ENCODE assay signal across 8 cellular contexts in the genomic region with DNA sequence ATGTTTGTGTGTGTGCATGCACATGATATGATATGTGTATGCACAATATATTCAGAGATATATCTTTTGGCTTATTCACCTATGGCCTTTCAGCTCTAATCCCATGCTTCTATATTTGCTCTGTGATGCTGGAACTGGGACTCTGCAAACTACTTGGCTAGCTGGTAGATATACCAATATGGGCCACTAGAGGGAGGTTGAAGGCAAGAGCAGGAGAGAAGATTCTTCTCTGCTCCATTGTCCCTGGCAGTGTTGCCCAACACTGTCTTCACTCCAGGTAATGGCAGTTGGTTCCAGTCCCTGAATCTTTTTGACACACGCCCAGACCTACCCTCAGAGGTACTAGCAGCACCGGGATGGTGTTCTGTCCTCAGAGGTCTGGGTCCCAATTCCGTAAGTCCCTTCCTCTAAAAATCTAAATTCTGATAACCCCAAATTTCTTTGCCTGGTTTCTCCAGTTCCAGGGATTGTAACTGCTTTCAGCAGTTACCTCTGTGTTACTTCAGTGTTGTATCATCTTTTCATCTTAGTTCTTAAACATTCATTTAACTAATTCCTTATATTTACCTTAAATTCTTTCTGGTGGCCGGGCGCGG. TPM values are rescaled to one million over a fixed set of nuclear protein-coding genes. Genes with fewer than 3 reads are reported as not detected.
DNase-seq lines count a peak whose midpoint lies in the region; ATAC-seq, FAIRE-seq and TF ChIP-seq lines count a peak whose summit lies in the region.

No MANE protein-coding gene starts in this region.

- DNase-seq in NCI-H510A treated with DMSO at 0.1 percent for 48 hours (lab: John Stamatoyannopoulos, UW), result peak; percentile 50
- no peak for DNase-seq in NCI-H510A (lab: John Stamatoyannopoulos, UW)
- peak; percentile 65 for DNase-seq in LoVo (ENCODE audit: low spot score)
- peak; percentile 19 for DNase-seq in SIG-M5 (lab: John Stamatoyannopoulos, UW)
- no peak for DNase-seq in breast epithelium (ENCODE audit: low spot score in 2 of 2)
- DNase-seq in keratinocyte (ENCODE audit: low read depth, low spot score), result peak; percentile 32
- peak; percentile 74 for DNase-seq in superior temporal gyrus (ENCODE audit: extremely low spot score)

- no peaks in the 10 kb centered on the region for H3K9me1 ChIP-seq in keratinocyte (ENCODE audit: control insufficient read depth, extremely low read depth, insufficient read depth, low read length)

- H3K27ac ChIP-seq in breast epithelium (no peak overlapping the region), keratinocyte (ENCODE audit: control insufficient read depth, insufficient read depth, low read length) (no peak overlapping the region)

- TF ChIP-seq CTCF in breast epithelium (IDR thresholded peaks at IDR 0.05) (peak; percentile 55 to 72 (median 67)), keratinocyte (optimal IDR thresholded peaks at IDR 0.05 in 1 of 3, IDR thresholded peaks at IDR 0.05 in 1 of 3, conservative IDR thresholded peaks at IDR 0.05 in 1 of 3; ENCODE audit: extremely low read depth in 1 of 3, insufficient read depth in 2 of 3, low read length in 3 of 3) (peak; percentile 79 to 88 (median 82))

- H3K4me2 ChIP-seq in keratinocyte (ENCODE audit: control insufficient read depth, extremely low read depth, insufficient read depth, low read depth, low read length), result no peak overlapping the region

- no peaks in the 10 kb centered on the region for H3K9me3 ChIP-seq in breast epithelium
- H3K9me3 ChIP-seq in keratinocyte (ENCODE audit: control insufficient read depth, low read depth, low read length), result no peaks in the 10 kb centered on the region

- H3K36me3 ChIP-seq in breast epithelium (no peaks in the 10 kb centered on the region), keratinocyte (ENCODE audit: control insufficient read depth in 2 of 2, extremely low read depth in 1 of 2, insufficient read depth in 2 of 2, low read length in 2 of 2) (no peaks in the 10 kb centered on the region)

- H3K9ac ChIP-seq in keratinocyte (ENCODE audit: control insufficient read depth, extremely low read depth, insufficient read depth, low read length), result no peak overlapping the region

- no peak overlapping the region for H2AFZ ChIP-seq in keratinocyte (ENCODE audit: control insufficient read depth, low read length)

- dilution Hi-C loops in keratinocyte (cut with MboI; ENCODE audit: extremely low pct_ligation_motif_present, low sequenced_read_pairs), result no loop called here

- intact Hi-C loops in breast epithelium (cut with DNase I; ENCODE audit: low total_unique reads), result no loop called here

- TF ChIP-seq POLR2A in breast epithelium (IDR thresholded peaks at IDR 0.05), result no peak

- H3K79me2 ChIP-seq in keratinocyte (ENCODE audit: control insufficient read depth, insufficient read depth, low read length), result no peaks in the 10 kb centered on the region

- H3K4me3 ChIP-seq in breast epithelium, result no peak overlapping the region
- no peak overlapping the region for H3K4me3 ChIP-seq in keratinocyte (ENCODE audit: control insufficient read depth in 2 of 3, extremely low read depth in 1 of 3, insufficient read depth in 2 of 3, low read depth in 1 of 3, low read length in 3 of 3)

- H4K20me1 ChIP-seq in keratinocyte (ENCODE audit: control insufficient read depth, extremely low read depth, insufficient read depth, low read length), result no peaks in the 10 kb centered on the region

- peak; percentile 88 for ATAC-seq in GM21447 (IDR thresholded peaks at IDR 0.05; ENCODE audit: unreplicated experiment)

- no peaks in the 10 kb centered on the region for H3K4me1 ChIP-seq in breast epithelium
- H3K4me1 ChIP-seq in keratinocyte (ENCODE audit: control insufficient read depth, extremely low read depth, insufficient read depth, low read length), result no peaks in the 10 kb centered on the region

- peak; percentile 94 for FAIRE-seq in keratinocyte (lab: Jason Lieb, UNC)

- H3K27me3 ChIP-seq in breast epithelium, result no peaks in the 10 kb centered on the region
- no peaks in the 10 kb centered on the region for H3K27me3 ChIP-seq in keratinocyte (ENCODE audit: control insufficient read depth, extremely low read depth, insufficient read depth, low read length)

RNA-seq across cellular contexts. Expression of a gene that starts 44.7 kb away (rescaled TPM):
- total RNA-seq in breast epithelium, result 10 to 100 TPM; 23.4 to 32.8 (median 24.2) TPM
- 13.8 to 18.6 TPM (median 16.9 TPM) in 3 replicates for polyA plus RNA-seq in keratinocyte
- 2.7 TPM for polyA plus RNA-seq in keratinocyte (2011; ENCODE audit: low read depth)
- polyA plus RNA-seq in keratinocyte (2011; cell fraction: cytosol; rRNA removed), result 14.3 and 15.9 TPM in 2 replicates
- 11.3 and 13.1 TPM in 2 replicates for polyA plus RNA-seq in keratinocyte (2011; cell fraction: nucleus; rRNA removed)
- 9.9 and 14.7 TPM in 2 replicates for polyA plus RNA-seq in keratinocyte (2012; ENCODE audit: low replicate concordance)
- 9.7 to 25.7 TPM (median 12.7 TPM) in 3 replicates for polyA minus RNA-seq in keratinocyte
- polyA minus RNA-seq in keratinocyte (2011; cell fraction: cytosol; rRNA and poly(A)+ RNA removed), result 23.6 TPM
- polyA minus RNA-seq in keratinocyte (2011; cell fraction: nucleus; rRNA and poly(A)+ RNA removed), result 6.0 and 6.6 TPM in 2 replicates

Comparison
In these comparisons a context has a peak if more than half of its experiments do, and no peak if none do; other contexts are left out.
1. DNase-seq: peak in NCI-H510A treated with DMSO at 0.1 percent for 48 hours (single experiment), LoVo (single experiment), SIG-M5 (single experiment), keratinocyte (single experiment) and superior temporal gyrus (single experiment); none in NCI-H510A (single experiment) and breast epithelium (0 of 2).